ENCODE assay signal across 18 cellular contexts in the genomic region with DNA sequence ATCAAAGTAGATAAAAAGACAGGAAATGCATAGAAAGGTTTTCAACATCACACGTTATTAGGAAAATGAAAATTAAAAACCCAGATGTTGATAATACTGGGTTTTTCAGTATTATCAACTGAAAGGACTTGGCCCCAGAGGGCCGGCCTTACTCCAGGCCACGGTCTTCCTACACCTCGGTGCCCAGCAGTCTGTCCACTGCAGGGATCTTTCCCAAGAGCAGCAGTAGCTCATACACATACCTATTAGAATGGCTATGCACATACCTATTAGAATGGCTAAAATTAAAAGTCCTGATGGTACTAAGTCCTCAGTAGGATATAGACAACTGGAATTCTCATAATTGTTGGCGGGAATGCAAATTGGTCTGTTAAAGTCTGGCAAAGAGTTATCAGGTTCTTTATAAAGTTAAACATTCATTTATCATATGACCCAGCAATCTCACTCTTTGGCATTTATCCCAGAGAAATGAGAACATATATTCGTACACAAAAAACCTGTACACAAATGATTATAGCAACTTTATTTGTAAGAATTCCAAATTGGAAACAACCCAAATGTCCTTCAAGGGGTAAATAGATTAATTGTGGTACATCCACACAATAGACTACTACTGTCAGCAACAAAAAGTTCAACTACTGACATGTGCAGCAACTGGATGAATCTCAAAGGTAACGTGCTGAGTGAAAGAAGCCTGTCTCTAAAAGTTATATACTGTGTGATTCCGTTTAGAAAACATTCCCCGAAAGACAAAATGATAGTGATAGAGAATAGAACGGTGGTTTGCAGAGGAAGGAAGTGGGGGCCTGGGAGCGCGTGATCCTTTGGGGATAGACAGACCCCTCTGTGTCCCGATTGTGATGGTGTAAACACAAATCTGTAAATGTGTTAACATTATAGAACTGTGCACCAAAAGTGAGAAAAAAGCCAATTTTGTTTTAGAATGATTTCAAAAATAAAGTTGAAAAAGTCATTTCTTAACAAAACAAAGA.
A peak's percentile ranks its signal among the peaks of the same experiment; 100 is the strongest.
DNase-seq lines count a peak whose midpoint lies in the region; ATAC-seq and TF ChIP-seq lines count a peak whose summit lies in the region.
"Had no signal": no experiment of that assay in that cellular context is flagged by ENCODE, and none has a peak within 500 bp of the region (broad histone marks: within the 10 kb centered on the region; RNA-seq: fewer than 3 reads in every experiment).

No MANE protein-coding gene starts in this region.

- H3K4me1 ChIP-seq in fibroblast of lung (ENCODE audit: control insufficient read depth, extremely low read depth, insufficient read depth, low read length) (no peaks in the 10 kb centered on the region), SJCRH30 (0 out of 2 replicates have a peak, but pooled peaks cover 4% of the 10 kb centered on the region)
- H3K4me1 ChIP-seq: A549, psoas muscle had no signal

- H3K9ac ChIP-seq in fibroblast of lung (ENCODE audit: insufficient read depth, low read length): no peak overlapping the region

- peak; percentile 46 for ATAC-seq in omental fat pad (ENCODE audit: low FRiP score)
- ATAC-seq: A549; activated CD4-positive, CD25-positive, alpha-beta regulatory T cell treated with anti-CD3 and anti-CD28 coated beads, Interleukin-2, amount 50 U/mL, for 24 hours; K562; psoas muscle had no signal

- H3K4me3 ChIP-seq in fibroblast of lung (replicated peaks in 1 of 4; ENCODE audit: control extremely low read depth in 1 of 4, insufficient read depth in 1 of 4, low read depth in 3 of 4, low read length in 4 of 4): no peak overlapping the region
- H3K4me3 ChIP-seq in SJCRH30: no peak overlapping the region
- H3K4me3 ChIP-seq: A549, K562, psoas muscle, SK-N-MC had no signal

- peak overlapping the region; percentile 84 for H3K27ac Mint-ChIP-seq in T-helper 1 cell treated with Interleukin-12 subunit alpha and Interleukin-12 subunit beta and Interleukin-4 antibody, amounts not matched to agents 30 μg/mL and 1 μg/mL, for 36 hours
- H3K27ac Mint-ChIP-seq: activated naive CD8-positive, alpha-beta T cell treated with anti-CD3 and anti-CD28 coated beads for 36 hours had no signal

- H3K27ac ChIP-seq in fibroblast of lung (ENCODE audit: insufficient read depth, low read length): no peak overlapping the region
- no peak overlapping the region for H3K27ac ChIP-seq in SJCRH30
- H3K27ac ChIP-seq: A549, psoas muscle, SK-N-MC had no signal

- no peaks in the 10 kb centered on the region for H3K36me3 ChIP-seq in fibroblast of lung (ENCODE audit: control insufficient read depth, insufficient read depth, low read length)
- no peaks in the 10 kb centered on the region for H3K36me3 ChIP-seq in SJCRH30

- peak overlapping the region; percentile 32 for H3K4me3 Mint-ChIP-seq in T-helper 1 cell treated with Interleukin-12 subunit alpha and Interleukin-12 subunit beta and Interleukin-4 antibody, amounts not matched to agents 30 μg/mL and 1 μg/mL, for 36 hours
- H3K4me3 Mint-ChIP-seq: activated naive CD8-positive, alpha-beta T cell treated with anti-CD3 and anti-CD28 coated beads for 36 hours had no signal

- H3K79me2 ChIP-seq in fibroblast of lung (ENCODE audit: control insufficient read depth, insufficient read depth, low read length): no peaks in the 10 kb centered on the region

- no peak overlapping the region for H2AFZ ChIP-seq in fibroblast of lung (ENCODE audit: low read length)

- peaks cover 66% of the 10 kb centered on the region for H3K4me1 Mint-ChIP-seq in T-helper 1 cell treated with Interleukin-12 subunit alpha and Interleukin-12 subunit beta and Interleukin-4 antibody, amounts not matched to agents 30 μg/mL and 1 μg/mL, for 36 hours (ENCODE audit: low read depth)

- H3K9me3 Mint-ChIP-seq in T-helper 1 cell treated with Interleukin-12 subunit alpha and Interleukin-12 subunit beta and Interleukin-4 antibody, amounts not matched to agents 30 μg/mL and 1 μg/mL, for 36 hours: peaks cover 9% of the 10 kb centered on the region

- H4K20me1 ChIP-seq in fibroblast of lung (ENCODE audit: control insufficient read depth, extremely low read depth, insufficient read depth, low read length): no peaks in the 10 kb centered on the region

- no peaks in the 10 kb centered on the region for H3K9me3 ChIP-seq in fibroblast of lung (ENCODE audit: control insufficient read depth, insufficient read depth, low read depth, low read length)
- H3K9me3 ChIP-seq in SJCRH30 (replicated peaks): no peaks in the 10 kb centered on the region
- H3K9me3 ChIP-seq: A549, psoas muscle had no signal

- H3K4me2 ChIP-seq in fibroblast of lung (ENCODE audit: extremely low read depth, insufficient read depth, low read length): no peak overlapping the region
- H3K4me2 ChIP-seq: A549 had no signal

- H3K36me3 Mint-ChIP-seq in T-helper 1 cell treated with Interleukin-12 subunit alpha and Interleukin-12 subunit beta and Interleukin-4 antibody, amounts not matched to agents 30 μg/mL and 1 μg/mL, for 36 hours (ENCODE audit: low read depth): peaks cover 24% of the 10 kb centered on the region

- H3K27me3 ChIP-seq in fibroblast of lung (ENCODE audit: control insufficient read depth, insufficient read depth, low read length) (no peaks in the 10 kb centered on the region), SJCRH30 (no peaks in the 10 kb centered on the region)

- no peak for TF ChIP-seq CTCF in fibroblast of lung (conservative IDR thresholded peaks at IDR 0.05 in 1 of 2, IDR thresholded peaks at IDR 0.05 in 1 of 2; ENCODE audit: low read depth in 1 of 2, low read length in 2 of 2)
- TF ChIP-seq CTCF in omental fat pad (IDR thresholded peaks at IDR 0.05): no peak

- DNase-seq in T-helper 1 cell (no peak), OCI-M1 (lab: John Stamatoyannopoulos, UW) (peak; percentile 49), fibroblast of lung (ENCODE audit: low read depth in 2 of 2) (peak; percentile 21 to 36), omental fat pad (ENCODE audit: low spot score) (no peak), NAMALWA (ENCODE audit: low spot score) (no peak), NCI-H1930 (lab: John Stamatoyannopoulos, UW) (no peak), SJCRH30 (no peak)
- DNase-seq: activated naive CD8-positive, alpha-beta T cell treated with anti-CD3 and anti-CD28 coated beads for 36 hours; central memory CD4-positive, alpha-beta T cell; COR-L47; kidney; NCI-H345; psoas muscle had no signal

- H3K27me3 Mint-ChIP-seq in T-helper 1 cell treated with Interleukin-12 subunit alpha and Interleukin-12 subunit beta and Interleukin-4 antibody, amounts not matched to agents 30 μg/mL and 1 μg/mL, for 36 hours (ENCODE audit: low read depth): no peaks in the 10 kb centered on the region
- H3K27me3 Mint-ChIP-seq: activated naive CD8-positive, alpha-beta T cell treated with anti-CD3 and anti-CD28 coated beads for 36 hours had no signal

Comparison
In these comparisons a context has a peak if more than half of its experiments do, and no peak if none do; other contexts are left out.
1. DNase-seq: peak in OCI-M1 (single experiment) and fibroblast of lung (2 of 2); none in T-helper 1 cell (0 of 5), omental fat pad (single experiment), NAMALWA (single experiment), NCI-H1930 (0 of 2) and SJCRH30 (0 of 2).